Comparison of ENCODE assay signal across 13 cellular contexts in the genomic region with DNA sequence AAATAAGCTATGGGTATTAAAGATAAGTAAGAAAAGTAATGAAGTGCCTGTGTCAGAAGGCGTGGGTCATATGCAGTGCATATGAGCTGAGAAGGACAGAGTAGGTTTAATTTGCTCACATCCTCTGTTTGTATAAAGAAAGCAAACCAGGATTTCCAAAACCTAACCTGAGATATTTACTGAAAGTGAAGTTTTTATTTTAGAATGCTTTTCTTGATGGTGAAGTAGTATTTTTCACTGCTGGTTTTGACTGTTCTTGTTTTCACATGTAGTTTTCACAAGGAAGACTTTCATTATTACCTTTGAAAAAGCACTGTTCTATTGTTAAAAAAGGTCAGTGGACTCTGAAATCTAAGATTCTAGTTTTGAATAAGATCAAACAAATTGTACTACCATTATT.
A peak's percentile ranks its signal among the peaks of the same experiment; 100 is the strongest.
DNase-seq lines count a peak whose midpoint lies in the region; ATAC-seq and TF ChIP-seq lines count a peak whose summit lies in the region.
"Had no signal": no experiment of that assay in that cellular context is flagged by ENCODE, and none has a peak within 500 bp of the region (broad histone marks: within the 10 kb centered on the region; RNA-seq: fewer than 3 reads in every experiment).

No MANE protein-coding gene starts in this region.

- no peak overlapping the region for H3K9ac ChIP-seq in mammary epithelial cell (ENCODE audit: insufficient read depth, low read length)

- no peaks in the 10 kb centered on the region for H3K9me3 Mint-ChIP-seq in MCF 10A (ENCODE audit: unreplicated experiment)

- POLR2A ChIA-PET in MCF 10A (lab: Yijun Ruan, JAX), result no interaction called here

- no peaks in the 10 kb centered on the region for H3K79me2 ChIP-seq in mammary epithelial cell (ENCODE audit: insufficient read depth, low read length)

- in situ Hi-C loops in mammary epithelial cell (cut with MboI; ENCODE audit: low sequenced_read_pairs in 2 of 2), result no loop called here

- H3K27ac ChIP-seq in mammary epithelial cell (ENCODE audit: insufficient read depth, low read depth, low read length), result no peak overlapping the region
- H3K27ac ChIP-seq: SJCRH30 had no signal

- 40% methylated on average over 1 of the region's 1 CpG for WGBS in mammary epithelial cell (ENCODE audit: low coverage, missing lambda C conversion rate)

- H3K27me3 Mint-ChIP-seq in MCF 10A (ENCODE audit: insufficient read depth, unreplicated experiment), result no peaks in the 10 kb centered on the region

- H3K27me3 ChIP-seq in mammary epithelial cell (ENCODE audit: insufficient read depth, low read length), result no peaks in the 10 kb centered on the region
- H3K27me3 ChIP-seq in MG63, result no peaks in the 10 kb centered on the region
- H3K27me3 ChIP-seq: SJCRH30 had no signal

- no peaks in the 10 kb centered on the region for H4K20me1 ChIP-seq in mammary epithelial cell (ENCODE audit: insufficient read depth, low read length)

- BruUV-seq in MCF 10A (replicated peaks; lab: Mats Ljungman, UMichigan) (no TSS peak), mammary epithelial cell (replicated peaks; lab: Mats Ljungman, UMichigan) (no TSS peak)

- H3K4me2 ChIP-seq in mammary epithelial cell (ENCODE audit: insufficient read depth, low read depth, low read length), result no peak overlapping the region

- H3K4me1 ChIP-seq in mammary epithelial cell (ENCODE audit: insufficient read depth, low read length), result no peaks in the 10 kb centered on the region
- H3K4me1 ChIP-seq: SJCRH30 had no signal

- no peak overlapping the region for H3K4me3 Mint-ChIP-seq in MCF 10A (ENCODE audit: unreplicated experiment)

- intact Hi-C loops in MCF 10A (cut with micrococcal nuclease), result no loop called here
- intact Hi-C loops in mammary epithelial cell (cut with micrococcal nuclease), result no loop called here

- H3K36me3 ChIP-seq in mammary epithelial cell (ENCODE audit: insufficient read depth, low read length) (no peaks in the 10 kb centered on the region), MG63 (no peaks in the 10 kb centered on the region)
- H3K36me3 ChIP-seq: SJCRH30 had no signal

- peak; percentile 75 for ATAC-seq in HG02852 (IDR thresholded peaks at IDR 0.05; ENCODE audit: unreplicated experiment)

- H3K36me3 Mint-ChIP-seq in MCF 10A (ENCODE audit: insufficient read depth, unreplicated experiment), result no peaks in the 10 kb centered on the region

- CTCF ChIA-PET in MCF 10A (lab: Yijun Ruan, JAX), result no interaction called here
- CTCF ChIA-PET in mammary epithelial cell (lab: Charles Lee; ENCODE audit: low non-redundant PET), result no interaction called here

- TF ChIP-seq CTCF in MCF 10A (IDR thresholded peaks at IDR 0.05; ENCODE audit: unreplicated experiment) (no peak), mammary epithelial cell (conservative IDR thresholded peaks at IDR 0.05 in 1 of 2, IDR thresholded peaks at IDR 0.05 in 1 of 2; ENCODE audit: extremely low read depth in 1 of 2, insufficient read depth in 1 of 2, low read depth in 1 of 2, low read length in 2 of 2) (no peak)

- no peaks in the 10 kb centered on the region for H3K9me3 ChIP-seq in mammary epithelial cell (replicated peaks; ENCODE audit: insufficient read depth, low read length)
- no peaks in the 10 kb centered on the region for H3K9me3 ChIP-seq in MG63
- H3K9me3 ChIP-seq: SJCRH30 had no signal

- H3K4me3 ChIP-seq in mammary epithelial cell (replicated peaks in 1 of 3; ENCODE audit: insufficient read depth in 1 of 3, low read depth in 2 of 3, low read length in 3 of 3) (no peak overlapping the region), MG63 (no peak overlapping the region)
- H3K4me3 ChIP-seq: SJCRH30 had no signal

- H3K4me1 Mint-ChIP-seq in MCF 10A (ENCODE audit: insufficient read depth, unreplicated experiment), result no peaks in the 10 kb centered on the region

- no peak overlapping the region for H2AFZ ChIP-seq in mammary epithelial cell (ENCODE audit: low read depth, low read length)

- DNase-seq in MCF 10A (ENCODE audit: unreplicated experiment) (peak; percentile 11), mammary epithelial cell (no peak), NCI-H69 (lab: John Stamatoyannopoulos, UW) (peak; percentile 86), NOMO-1 treated with DMSO at 0.1 percent for 48 hours (lab: John Stamatoyannopoulos, UW; ENCODE audit: unreplicated experiment) (no peak), NCI-H526 treated with DMSO at 0.1 percent for 48 hours (lab: John Stamatoyannopoulos, UW) (no peak), MG63 (no peak)
- DNase-seq in activated CD8-positive, alpha-beta memory T cell treated with anti-CD3 and anti-CD28 coated beads for 24 hours, result no peak
- DNase-seq: C1 segment of cervical spinal cord, H7, Karpas-422, NCI-H2029 treated with DMSO at 0.1 percent for 48 hours, SJCRH30 had no signal

- no peak overlapping the region for H3K27ac Mint-ChIP-seq in MCF 10A (ENCODE audit: low read depth, unreplicated experiment)

- dilution Hi-C loops in mammary epithelial cell (cut with HindIII; ENCODE audit: low sequenced_read_pairs), result no loop called here

Comparison
In these comparisons a context has a peak if more than half of its experiments do, and no peak if none do; other contexts are left out.
1. DNase-seq: peak in MCF 10A (single experiment) and NCI-H69 (single experiment); none in mammary epithelial cell (single experiment), NOMO-1 treated with DMSO at 0.1 percent for 48 hours (single experiment), NCI-H526 treated with DMSO at 0.1 percent for 48 hours (single experiment), activated CD8-positive, alpha-beta memory T cell treated with anti-CD3 and anti-CD28 coated beads for 24 hours (single experiment) and MG63 (single experiment).